In genomic region chr18:27964811-27965210, GRCh38 we compare ENCODE assay signal across 1 cellular context.
TF ChIP-seq lines count a peak whose summit lies in the region.

No MANE protein-coding gene starts in this region.

TF ChIP-seq in HCT116, 20 proteins besides CTCF, POLR2A, EP300 and RAD21 (continued from another document):
- TF ChIP-seq REST (IDR thresholded peaks at IDR 0.05; ENCODE audit: low read depth) (no peak), ELF1 (IDR thresholded peaks at IDR 0.05; ENCODE audit: borderline replicate concordance, low read depth) (no peak)
